In genomic region chr1:114153621-114154145, GRCh38 we compare ENCODE assay signal across 9 cellular contexts. TPM values are rescaled to one million over a fixed set of nuclear protein-coding genes. Genes with fewer than 3 reads are reported as not detected.
DNase-seq lines count a peak whose midpoint lies in the region; ATAC-seq and TF ChIP-seq lines count a peak whose summit lies in the region.
"Had no signal": no experiment of that assay in that cellular context is flagged by ENCODE, and none has a peak within 500 bp of the region (broad histone marks: within the 10 kb centered on the region; RNA-seq: fewer than 3 reads in every experiment).

TSS of gene SYT6 (minus strand) at chr1:114153869. CDS start at chr1:114153772, 97 bp downstream.

- TF ChIP-seq CTCF in colonic mucosa (IDR thresholded peaks at IDR 0.05) (no peak), upper lobe of right lung (IDR thresholded peaks at IDR 0.05) (no peak)

- peak within 1 kb of the TSS; percentile 23 for H3K4me3 ChIP-seq in colonic mucosa
- H3K4me3 ChIP-seq in muscle layer of colon (ENCODE audit: low read depth in 1 of 2, low read length in 2 of 2), result peak within 1 kb of the TSS; percentile 27 to 47
- H3K4me3 ChIP-seq in upper lobe of right lung, result peak within 1 kb of the TSS; percentile 35

- intact Hi-C loops in activated naive CD4-positive, alpha-beta T cell treated with anti-CD3 and anti-CD28 coated beads for 36 hours (cut with micrococcal nuclease), result loop anchor here (10.0 kb wide), 1 partner anchor 179 kb away; the partner anchor contains the start of gene OLFML3
- intact Hi-C loops in colonic mucosa (cut with DNase I), result no loop called here
- intact Hi-C loops in upper lobe of right lung (cut with DNase I), result no loop called here

- no peak within 1 kb of the TSS for H3K9ac ChIP-seq in colonic mucosa (ENCODE audit: low read depth in 2 of 2, low read length in 2 of 2)
- no peak within 1 kb of the TSS for H3K9ac ChIP-seq in muscle layer of colon (ENCODE audit: low read length)

- peak within 1 kb of the TSS; percentile 19 for H3K4me3 Mint-ChIP-seq in activated naive CD4-positive, alpha-beta T cell treated with anti-CD3 and anti-CD28 coated beads for 36 hours

- peaks cover 4% of the 10 kb centered on the region for H3K4me1 ChIP-seq in colonic mucosa
- H3K4me1 ChIP-seq in muscle layer of colon (ENCODE audit: insufficient read depth, low read length), result peaks cover 16% of the 10 kb centered on the region
- H3K4me1 ChIP-seq in upper lobe of right lung, result peaks cover 30% of the 10 kb centered on the region

- no peak within 1 kb of the TSS for H3K27ac ChIP-seq in colonic mucosa
- no peak within 1 kb of the TSS for H3K27ac ChIP-seq in muscle layer of colon (ENCODE audit: low read depth, low read length)
- no peak within 1 kb of the TSS for H3K27ac ChIP-seq in upper lobe of right lung
- H3K27ac ChIP-seq: VCaP had no signal

- H3K27ac Mint-ChIP-seq in activated naive CD4-positive, alpha-beta T cell treated with anti-CD3 and anti-CD28 coated beads for 36 hours, result no peak within 1 kb of the TSS

- CTCF ChIA-PET in activated naive CD4-positive, alpha-beta T cell treated with anti-CD3 and anti-CD28 coated beads for 36 hours (lab: Charles Lee), result interaction anchor here (1.0 to 1.5 kb wide), 2 partner anchors 27 to 121 kb away, joined by 3 to 4 read pairs; no protein-coding TSS in a partner anchor

- ATAC-seq in upper lobe of right lung, result no peak
- ATAC-seq in GM21723 (IDR thresholded peaks at IDR 0.05; ENCODE audit: unreplicated experiment), result no peak

- peaks cover 11% of the 10 kb centered on the region for H3K4me1 Mint-ChIP-seq in activated naive CD4-positive, alpha-beta T cell treated with anti-CD3 and anti-CD28 coated beads for 36 hours (ENCODE audit: low read depth)

- no peaks in the 10 kb centered on the region for H3K9me3 Mint-ChIP-seq in activated naive CD4-positive, alpha-beta T cell treated with anti-CD3 and anti-CD28 coated beads for 36 hours

- no peaks in the 10 kb centered on the region for H3K36me3 Mint-ChIP-seq in activated naive CD4-positive, alpha-beta T cell treated with anti-CD3 and anti-CD28 coated beads for 36 hours (ENCODE audit: low read depth)

- H3K27me3 Mint-ChIP-seq in activated naive CD4-positive, alpha-beta T cell treated with anti-CD3 and anti-CD28 coated beads for 36 hours (ENCODE audit: low read depth), result peaks cover 50% of the 10 kb centered on the region

- DNase-seq in activated naive CD4-positive, alpha-beta T cell treated with anti-CD3 and anti-CD28 coated beads for 36 hours, result peak; percentile 11
- DNase-seq in activated naive CD4-positive, alpha-beta T cell treated with Interleukin-2 at 50 U/mL for 16 hours, result no peak
- no peak for DNase-seq in colonic mucosa
- DNase-seq in upper lobe of right lung, result no peak
- DNase-seq in AG08395 (ENCODE audit: low spot score), result no peak
- DNase-seq in HUDEP-2 (lab: John Stamatoyannopoulos, UW; ENCODE audit: unreplicated experiment in 76 of 76), result no peak

- peaks cover 52% of the 10 kb centered on the region for H3K27me3 ChIP-seq in colonic mucosa
- H3K27me3 ChIP-seq in muscle layer of colon (ENCODE audit: control insufficient read depth in 1 of 2, insufficient read depth in 2 of 2, low read length in 2 of 2), result peaks cover 56 to 63% of the 10 kb centered on the region in 2 donors
- H3K27me3 ChIP-seq in upper lobe of right lung, result peaks cover 75% of the 10 kb centered on the region

- H3K36me3 ChIP-seq in colonic mucosa (no peaks in the 10 kb centered on the region), muscle layer of colon (ENCODE audit: insufficient read depth, low read length) (no peaks in the 10 kb centered on the region), upper lobe of right lung (no peaks in the 10 kb centered on the region)

- H3K9me3 ChIP-seq in colonic mucosa (no peaks in the 10 kb centered on the region), muscle layer of colon (ENCODE audit: low read length) (no peaks in the 10 kb centered on the region), upper lobe of right lung (no peaks in the 10 kb centered on the region)

RNA-seq across cellular contexts. Expression of gene SYT6, which starts in this region (rescaled TPM):
- not detected for total RNA-seq in activated naive CD4-positive, alpha-beta T cell treated with anti-CD3 and anti-CD28 coated beads for 36 hours
- total RNA-seq in colonic mucosa, result under 1 TPM; 0.22 to 0.35 TPM
- total RNA-seq in upper lobe of right lung, result not detected

Comparison
In these comparisons a context has a peak if more than half of its experiments do, and no peak if none do; other contexts are left out.
1. Peak in DNase-seq in activated naive CD4-positive, alpha-beta T cell treated with anti-CD3 and anti-CD28 coated beads for 36 hours; RNA of the gene not detected or under 1 TPM.